ENCODE assay signal across 11 cellular contexts in the genomic region with DNA sequence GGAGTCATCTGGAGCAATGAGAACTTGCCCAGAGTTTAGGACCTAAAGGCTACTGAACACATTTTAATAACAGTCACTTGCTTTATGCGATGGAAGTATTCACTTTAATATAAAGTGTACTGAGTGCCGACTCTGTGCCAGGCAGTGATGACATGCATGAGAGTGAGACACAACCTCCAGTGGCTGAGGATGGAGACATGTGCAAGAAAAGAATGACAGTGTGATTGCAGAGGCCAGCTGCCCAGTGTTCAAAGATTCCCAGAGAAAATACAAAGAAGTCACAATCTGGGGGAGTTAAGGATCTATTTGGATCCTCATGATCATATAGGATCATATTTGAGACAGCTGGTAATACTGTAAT.
"Had no signal": no experiment of that assay in that cellular context is flagged by ENCODE, and none has a peak within 500 bp of the region (broad histone marks: within the 10 kb centered on the region; RNA-seq: fewer than 3 reads in every experiment).

No MANE protein-coding gene starts in this region.

- ATAC-seq: activated CD4-positive, alpha-beta T cell treated with anti-CD3 and anti-CD28 coated beads for 36 hours; effector memory CD8-positive, alpha-beta T cell; stimulated activated effector memory CD8-positive, alpha-beta T cell treated with anti-CD3 and anti-CD28 coated beads, Interleukin-12 subunit alpha, Interleukin-12 subunit beta, amount 100 ng/mL, for 72 hours had no signal

- H3K9me3 ChIP-seq: ovary, sigmoid colon had no signal

- H3K27me3 ChIP-seq: ovary, sigmoid colon had no signal

- DNase-seq: activated CD4-positive, alpha-beta memory T cell treated with anti-CD3 and anti-CD28 coated beads, Interleukin-2, amount 10 ng/mL, durations not matched to agents 7 days and 5 days; activated CD4-positive, alpha-beta T cell treated with anti-CD3 and anti-CD28 coated beads for 36 hours; activated naive CD4-positive, alpha-beta T cell treated with anti-CD3 and anti-CD28 coated beads, Interleukin-2, amount 10 ng/mL, durations not matched to agents 7 days and 5 days; activated T-cell treated with anti-CD3 and anti-CD28 coated beads, Interleukin-2, amount 50 U/mL, for 24 hours; amygdala; cerebellar nuclear complex; effector memory CD8-positive, alpha-beta T cell; ovary; sigmoid colon; T-helper 2 cell had no signal

- H3K27ac ChIP-seq: ovary, sigmoid colon had no signal

- H3K36me3 ChIP-seq: ovary, sigmoid colon had no signal

- H3K4me3 ChIP-seq: ovary, sigmoid colon had no signal
